In genomic region chr17:75001915-75002843, GRCh38 we compare ENCODE assay signal across 18 cellular contexts.
"Had no signal": no experiment of that assay in that cellular context is flagged by ENCODE, and none has a peak within 500 bp of the region (broad histone marks: within the 10 kb centered on the region; RNA-seq: fewer than 3 reads in every experiment).

No MANE protein-coding gene starts in this region.

- H3K4me3 Mint-ChIP-seq: activated naive CD8-positive, alpha-beta T cell treated with anti-CD3 and anti-CD28 coated beads, Interleukin-2, amount 10 ng/mL, durations not matched to agents 7 days and 5 days; activated T-helper 17 cell treated with anti-CD3 and anti-CD28 coated beads, Interleukin-2, amount 50 U/mL, for 72 hours; brain; natural killer cell treated with Interleukin-12 subunit alpha and Interleukin-12 subunit beta and Interleukin-15 and Interleukin-18, amount 100 ng/mL, for 72 hours had no signal

- H3K27ac Mint-ChIP-seq: activated naive CD8-positive, alpha-beta T cell treated with anti-CD3 and anti-CD28 coated beads, Interleukin-2, amount 10 ng/mL, durations not matched to agents 7 days and 5 days; activated T-helper 17 cell treated with anti-CD3 and anti-CD28 coated beads, Interleukin-2, amount 50 U/mL, for 72 hours; brain; natural killer cell treated with Interleukin-12 subunit alpha and Interleukin-12 subunit beta and Interleukin-15 and Interleukin-18, amount 100 ng/mL, for 72 hours had no signal

- ATAC-seq: activated T-helper 17 cell treated with anti-CD3 and anti-CD28 coated beads, Interleukin-2, amount 50 U/mL, for 72 hours; gastrocnemius medialis; left lobe of liver; natural killer cell treated with Interleukin-12 subunit alpha and Interleukin-12 subunit beta and Interleukin-15 and Interleukin-18, amount 100 ng/mL, for 72 hours had no signal

- H3K9me3 ChIP-seq: colonic mucosa, gastrocnemius medialis, right lobe of liver had no signal

- H3K36me3 Mint-ChIP-seq: activated naive CD8-positive, alpha-beta T cell treated with anti-CD3 and anti-CD28 coated beads, Interleukin-2, amount 10 ng/mL, durations not matched to agents 7 days and 5 days; natural killer cell treated with Interleukin-12 subunit alpha and Interleukin-12 subunit beta and Interleukin-15 and Interleukin-18, amount 100 ng/mL, for 72 hours had no signal

- H3K9me3 Mint-ChIP-seq: activated naive CD8-positive, alpha-beta T cell treated with anti-CD3 and anti-CD28 coated beads, Interleukin-2, amount 10 ng/mL, durations not matched to agents 7 days and 5 days; activated T-helper 17 cell treated with anti-CD3 and anti-CD28 coated beads, Interleukin-2, amount 50 U/mL, for 72 hours; brain; natural killer cell treated with Interleukin-12 subunit alpha and Interleukin-12 subunit beta and Interleukin-15 and Interleukin-18, amount 100 ng/mL, for 72 hours had no signal

- DNase-seq: activated CD4-positive, alpha-beta T cell treated with anti-CD3 and anti-CD28 coated beads, Interleukin-2, amount 50 U/mL, for 4 hours; activated naive CD4-positive, alpha-beta T cell; activated naive CD8-positive, alpha-beta T cell treated with anti-CD3 and anti-CD28 coated beads, Interleukin-2, amount 10 ng/mL, durations not matched to agents 7 days and 5 days; activated T-cell treated with anti-CD3 and anti-CD28 coated beads for 4 hours; central memory CD4-positive, alpha-beta T cell; colonic mucosa; gastrocnemius medialis; head of caudate nucleus; right lobe of liver; small intestine; stimulated activated CD4-positive, alpha-beta T cell treated with anti-CD3 and anti-CD28 coated beads, Interleukin-15, amount 100 ng/mL, for 24 hours; stimulated activated CD4-positive, alpha-beta T cell treated with anti-CD3 and anti-CD28 coated beads, Interleukin-2, amount 100 ng/mL, for 48 hours had no signal

- H3K4me1 ChIP-seq: colonic mucosa, gastrocnemius medialis, parathyroid adenoma, right lobe of liver had no signal

- H3K27ac ChIP-seq: colonic mucosa, gastrocnemius medialis, parathyroid adenoma, right lobe of liver had no signal

- H3K27me3 Mint-ChIP-seq: activated naive CD8-positive, alpha-beta T cell treated with anti-CD3 and anti-CD28 coated beads, Interleukin-2, amount 10 ng/mL, durations not matched to agents 7 days and 5 days; activated T-helper 17 cell treated with anti-CD3 and anti-CD28 coated beads, Interleukin-2, amount 50 U/mL, for 72 hours; brain had no signal

- H3K36me3 ChIP-seq: colonic mucosa had no signal

- H3K4me1 Mint-ChIP-seq: activated T-helper 17 cell treated with anti-CD3 and anti-CD28 coated beads, Interleukin-2, amount 50 U/mL, for 72 hours; brain had no signal

- H3K4me3 ChIP-seq: colonic mucosa, gastrocnemius medialis, lung, right lobe of liver had no signal
